ENCODE assay signal across 1 cellular context in genomic region chr12:54017845-54018607, GRCh38.
TF ChIP-seq lines count a peak whose summit lies in the region.

No MANE protein-coding gene starts in this region.

TF ChIP-seq in HEK293, 187 proteins besides CTCF, POLR2A, EP300 and RAD21 (continued from another document and continues in another):
- no peak for TF ChIP-seq ZNF518A (tag by site-specific recombination; conservative IDR thresholded peaks at IDR 0.05; ENCODE audit: low read depth)
- peak; percentile 50; the same call in 1 of the 2 replicates for TF ChIP-seq ZFP37 (tag by site-specific recombination; IDR thresholded peaks at IDR 0.05)
- TF ChIP-seq ZNF174 (tag by site-specific recombination; IDR thresholded peaks at IDR 0.05) = no peak
- TF ChIP-seq ZNF433 (tag by site-specific recombination; IDR thresholded peaks at IDR 0.05; ENCODE audit: low read depth) = no peak
- peak; percentile 48; the same call in 1 of the 2 replicates for TF ChIP-seq ZNF600 (tag by site-specific recombination; IDR thresholded peaks at IDR 0.05)
- no peak for TF ChIP-seq ZNF560 (tag by site-specific recombination; IDR thresholded peaks at IDR 0.05; ENCODE audit: borderline replicate concordance)
- peak; percentile 56 for TF ChIP-seq TSHZ1 (tag by site-specific recombination; IDR thresholded peaks at IDR 0.05; ENCODE audit: borderline replicate concordance)
- TF ChIP-seq ZSCAN23 (tag by site-specific recombination; IDR thresholded peaks at IDR 0.05) = no peak; the same call in 1 of the 2 replicates
- peak; percentile 63; the same call in 1 of the 2 replicates for TF ChIP-seq SCRT2 (tag by site-specific recombination; IDR thresholded peaks at IDR 0.05)
- TF ChIP-seq ZNF26 (tag by site-specific recombination; IDR thresholded peaks at IDR 0.05) = no peak
- TF ChIP-seq ZNF792 (tag by site-specific recombination; IDR thresholded peaks at IDR 0.05) = no peak
- TF ChIP-seq ZSCAN30 (tag by site-specific recombination; IDR thresholded peaks at IDR 0.05) = peak; percentile 84; the same call in 1 of the 2 replicates
- no peak for TF ChIP-seq ZNF223 (tag by site-specific recombination; IDR thresholded peaks at IDR 0.05)
- TF ChIP-seq ZNF10 (tag by site-specific recombination; IDR thresholded peaks at IDR 0.05) = no peak; the same call in 1 of the 2 replicates
- no peak for TF ChIP-seq ZNF248 (tag by site-specific recombination; IDR thresholded peaks at IDR 0.05)
- peak; percentile 88 for TF ChIP-seq KLF16 (tag by site-specific recombination; IDR thresholded peaks at IDR 0.05)
- no peak for TF ChIP-seq ZNF23 (tag by site-specific recombination; IDR thresholded peaks at IDR 0.05; ENCODE audit: borderline replicate concordance)
- TF ChIP-seq ZNF610 (tag by site-specific recombination; IDR thresholded peaks at IDR 0.05; ENCODE audit: borderline replicate concordance) = peak; percentile 45; the same call in 1 of the 2 replicates
- TF ChIP-seq HOXC10 (CRISPR knock-in tag; IDR thresholded peaks at IDR 0.05) = no peak
- TF ChIP-seq ZNF621 (tag by site-specific recombination; IDR thresholded peaks at IDR 0.05) = no peak
- TF ChIP-seq ZNF19 (tag by site-specific recombination; IDR thresholded peaks at IDR 0.05; ENCODE audit: low read depth) = no peak
- TF ChIP-seq ZSCAN4 (tag by site-specific recombination; IDR thresholded peaks at IDR 0.05) = peak; percentile 13; the same call in 1 of the 2 replicates
- no peak for TF ChIP-seq ZNF404 (tag by site-specific recombination; IDR thresholded peaks at IDR 0.05)
- TF ChIP-seq ZNF76 (tag by site-specific recombination; IDR thresholded peaks at IDR 0.05; ENCODE audit: borderline replicate concordance, low read depth) = peak; percentile 78; the same call in 1 of the 2 replicates
- no peak for TF ChIP-seq ZNF776 (tag by site-specific recombination; IDR thresholded peaks at IDR 0.05; ENCODE audit: borderline replicate concordance)
- TF ChIP-seq ATF2 (tag by site-specific recombination; IDR thresholded peaks at IDR 0.05; ENCODE audit: low read depth) = no peak
- TF ChIP-seq ZNF596 (tag by site-specific recombination; IDR thresholded peaks at IDR 0.05) = peak; percentile 53; the same call in 1 of the 2 replicates
- TF ChIP-seq ZNF335 (tag by site-specific recombination; conservative IDR thresholded peaks at IDR 0.05) = peak; percentile 64
- no peak for TF ChIP-seq ZNF214 (tag by site-specific recombination; IDR thresholded peaks at IDR 0.05; ENCODE audit: borderline replicate concordance)
- no peak for TF ChIP-seq REST (tag by site-specific recombination; IDR thresholded peaks at IDR 0.05)
- no peak for TF ChIP-seq SCRT1 (tag by site-specific recombination; IDR thresholded peaks at IDR 0.05; ENCODE audit: borderline replicate concordance)
- TF ChIP-seq ZNF366 (tag by site-specific recombination; conservative IDR thresholded peaks at IDR 0.05) = peak; percentile 39; the same call in 1 of the 2 replicates
- no peak for TF ChIP-seq ZNF211 (tag by site-specific recombination; IDR thresholded peaks at IDR 0.05; ENCODE audit: low read depth)
- TF ChIP-seq TRIM28 (IDR thresholded peaks at IDR 0.05; ENCODE audit: borderline replicate concordance, low read length) = no peak
- no peak for TF ChIP-seq ZSCAN18 (tag by site-specific recombination; IDR thresholded peaks at IDR 0.05)
- no peak for TF ChIP-seq ZNF473 (tag by site-specific recombination; IDR thresholded peaks at IDR 0.05)
- 0 out of 2 replicates have a peak, but pooled peaks have one; percentile 46 for TF ChIP-seq PBX3 (CRISPR knock-in tag; IDR thresholded peaks at IDR 0.05)
- TF ChIP-seq KLF9 (tag by site-specific recombination; IDR thresholded peaks at IDR 0.05; ENCODE audit: low read depth) = peak; percentile 91
- peak; percentile 61; the same call in 1 of the 2 replicates for TF ChIP-seq ZNF2 (tag by site-specific recombination; IDR thresholded peaks at IDR 0.05)
- no peak for TF ChIP-seq ZNF292 (tag by site-specific recombination; IDR thresholded peaks at IDR 0.05; ENCODE audit: borderline replicate concordance, low read depth)
- TF ChIP-seq ZNF549 (tag by site-specific recombination; IDR thresholded peaks at IDR 0.05) = no peak
- TF ChIP-seq ZNF626 (tag by site-specific recombination; IDR thresholded peaks at IDR 0.05) = no peak
- TF ChIP-seq ZNF341 (tag by site-specific recombination; IDR thresholded peaks at IDR 0.05; ENCODE audit: low read depth) = peak; percentile 89
- TF ChIP-seq YY1 (tag by site-specific recombination; IDR thresholded peaks at IDR 0.05) = peak; percentile 80
- TF ChIP-seq ZNF239 (tag by site-specific recombination; IDR thresholded peaks at IDR 0.05) = no peak
- TF ChIP-seq ZNF169 (tag by site-specific recombination; IDR thresholded peaks at IDR 0.05) = no peak
